1 cellular context compared by ENCODE assay signal in genomic region chr16:87327798-87328495, GRCh38.
TF ChIP-seq lines count a peak whose summit lies in the region.

No MANE protein-coding gene starts in this region.

TF ChIP-seq in WTC11, 78 proteins besides CTCF, POLR2A, EP300 and RAD21 (continued from another document):
- TF ChIP-seq, protein P1, sequence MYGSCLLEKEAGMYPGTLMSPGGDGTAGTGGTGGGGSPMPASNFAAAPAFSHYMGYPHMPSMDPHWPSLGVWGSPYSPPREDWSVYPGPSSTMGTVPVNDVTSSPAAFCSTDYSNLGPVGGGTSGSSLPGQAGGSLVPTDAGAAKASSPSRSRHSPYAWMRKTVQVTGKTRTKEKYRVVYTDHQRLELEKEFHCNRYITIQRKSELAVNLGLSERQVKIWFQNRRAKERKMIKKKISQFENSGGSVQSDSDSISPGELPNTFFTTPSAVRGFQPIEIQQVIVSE (CRISPR knock-in tag; IDR thresholded peaks at IDR 0.05; ENCODE audit: borderline replicate concordance) = no peak
- no peak for TF ChIP-seq PRRX2 (CRISPR knock-in tag; IDR thresholded peaks at IDR 0.05)
- TF ChIP-seq, protein P2, sequence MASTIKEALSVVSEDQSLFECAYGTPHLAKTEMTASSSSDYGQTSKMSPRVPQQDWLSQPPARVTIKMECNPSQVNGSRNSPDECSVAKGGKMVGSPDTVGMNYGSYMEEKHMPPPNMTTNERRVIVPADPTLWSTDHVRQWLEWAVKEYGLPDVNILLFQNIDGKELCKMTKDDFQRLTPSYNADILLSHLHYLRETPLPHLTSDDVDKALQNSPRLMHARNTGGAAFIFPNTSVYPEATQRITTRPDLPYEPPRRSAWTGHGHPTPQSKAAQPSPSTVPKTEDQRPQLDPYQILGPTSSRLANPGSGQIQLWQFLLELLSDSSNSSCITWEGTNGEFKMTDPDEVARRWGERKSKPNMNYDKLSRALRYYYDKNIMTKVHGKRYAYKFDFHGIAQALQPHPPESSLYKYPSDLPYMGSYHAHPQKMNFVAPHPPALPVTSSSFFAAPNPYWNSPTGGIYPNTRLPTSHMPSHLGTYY (CRISPR knock-in tag; IDR thresholded peaks at IDR 0.05) = no peak
- TF ChIP-seq TEAD4 (CRISPR knock-in tag; IDR thresholded peaks at IDR 0.05) = no peak
- TF ChIP-seq, protein P3, sequence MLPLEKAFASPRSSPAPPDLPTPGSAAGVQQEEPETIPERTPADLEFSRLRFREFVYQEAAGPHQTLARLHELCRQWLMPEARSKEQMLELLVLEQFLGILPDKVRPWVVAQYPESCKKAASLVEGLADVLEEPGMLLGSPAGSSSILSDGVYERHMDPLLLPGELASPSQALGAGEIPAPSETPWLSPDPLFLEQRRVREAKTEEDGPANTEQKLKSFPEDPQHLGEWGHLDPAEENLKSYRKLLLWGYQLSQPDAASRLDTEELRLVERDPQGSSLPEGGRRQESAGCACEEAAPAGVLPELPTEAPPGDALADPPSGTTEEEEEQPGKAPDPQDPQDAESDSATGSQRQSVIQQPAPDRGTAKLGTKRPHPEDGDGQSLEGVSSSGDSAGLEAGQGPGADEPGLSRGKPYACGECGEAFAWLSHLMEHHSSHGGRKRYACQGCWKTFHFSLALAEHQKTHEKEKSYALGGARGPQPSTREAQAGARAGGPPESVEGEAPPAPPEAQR (CRISPR knock-in tag; IDR thresholded peaks at IDR 0.05) = no peak
- TF ChIP-seq NR1H2 (CRISPR knock-in tag; IDR thresholded peaks at IDR 0.05) = no peak
- TF ChIP-seq, protein P4, sequence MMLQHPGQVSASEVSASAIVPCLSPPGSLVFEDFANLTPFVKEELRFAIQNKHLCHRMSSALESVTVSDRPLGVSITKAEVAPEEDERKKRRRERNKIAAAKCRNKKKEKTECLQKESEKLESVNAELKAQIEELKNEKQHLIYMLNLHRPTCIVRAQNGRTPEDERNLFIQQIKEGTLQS (CRISPR knock-in tag; conservative IDR thresholded peaks at IDR 0.05) = no peak
- no peak for TF ChIP-seq PRDM15 (CRISPR knock-in tag; IDR thresholded peaks at IDR 0.05)
- no peak for TF ChIP-seq ZNF232 (CRISPR knock-in tag; IDR thresholded peaks at IDR 0.05)
- no peak for TF ChIP-seq ZNF425 (CRISPR knock-in tag; conservative IDR thresholded peaks at IDR 0.05)
- no peak for TF ChIP-seq EMX1 (CRISPR knock-in tag; IDR thresholded peaks at IDR 0.05)
TF ChIP-seq in WTC11: peak in this region for 0.
